ENCODE assay signal across 1 cellular context in genomic region chr7:2807455-2807845, GRCh38.
TF ChIP-seq lines count a peak whose summit lies in the region.

No MANE protein-coding gene starts in this region.

TF ChIP-seq in H1, 55 proteins besides CTCF, POLR2A, EP300 and RAD21:
- no peak for TF ChIP-seq TBP (IDR thresholded peaks at IDR 0.05; ENCODE audit: low read depth, low read length)
- TF ChIP-seq ATF3 (IDR thresholded peaks at IDR 0.05; ENCODE audit: insufficient read depth, low read depth, low read length), result no peak
- no peak for TF ChIP-seq CEBPB (IDR thresholded peaks at IDR 0.05; ENCODE audit: low read depth, low read length)
- TF ChIP-seq BRCA1 (IDR thresholded peaks at IDR 0.05; ENCODE audit: low read depth, low read length), result no peak
- TF ChIP-seq, protein P1, sequence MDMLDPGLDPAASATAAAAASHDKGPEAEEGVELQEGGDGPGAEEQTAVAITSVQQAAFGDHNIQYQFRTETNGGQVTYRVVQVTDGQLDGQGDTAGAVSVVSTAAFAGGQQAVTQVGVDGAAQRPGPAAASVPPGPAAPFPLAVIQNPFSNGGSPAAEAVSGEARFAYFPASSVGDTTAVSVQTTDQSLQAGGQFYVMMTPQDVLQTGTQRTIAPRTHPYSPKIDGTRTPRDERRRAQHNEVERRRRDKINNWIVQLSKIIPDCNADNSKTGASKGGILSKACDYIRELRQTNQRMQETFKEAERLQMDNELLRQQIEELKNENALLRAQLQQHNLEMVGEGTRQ (IDR thresholded peaks at IDR 0.05; ENCODE audit: low read length), result no peak
- no peak for TF ChIP-seq YY1 (IDR thresholded peaks at IDR 0.05; ENCODE audit: low read depth, low read length)
- TF ChIP-seq NANOG (IDR thresholded peaks at IDR 0.05; ENCODE audit: insufficient read depth, low read depth, low read length, poor library complexity, severe bottlenecking), result no peak
- no peak for TF ChIP-seq JUND (IDR thresholded peaks at IDR 0.05; ENCODE audit: low read length)
- TF ChIP-seq TEAD4 (IDR thresholded peaks at IDR 0.05; ENCODE audit: low read depth, low read length), result no peak
- TF ChIP-seq SAP30 (IDR thresholded peaks at IDR 0.05; ENCODE audit: insufficient read depth, insufficient replicate concordance, low read length), result no peak
- no peak for TF ChIP-seq CREB1 (IDR thresholded peaks at IDR 0.05)
- TF ChIP-seq HDAC6 (IDR thresholded peaks at IDR 0.05; ENCODE audit: low read depth, low read length), result no peak
- TF ChIP-seq CTBP2 (IDR thresholded peaks at IDR 0.05; ENCODE audit: borderline replicate concordance, insufficient read depth, insufficient read length, low read length), result no peak
- TF ChIP-seq CHD2 (IDR thresholded peaks at IDR 0.05; ENCODE audit: low read length), result no peak
